In genomic region chr14:74492413-74493342, GRCh38 we compare ENCODE assay signal across 8 cellular contexts. TPM values are rescaled to one million over a fixed set of nuclear protein-coding genes. Genes with fewer than 3 reads are reported as not detected.
DNase-seq lines count a peak whose midpoint lies in the region; ATAC-seq and TF ChIP-seq lines count a peak whose summit lies in the region.

Gene NPC2, minus strand, starts transcription at chr14:74493305. Its CDS starts 31 bp downstream, at chr14:74493274.

- H3K4me3 Mint-ChIP-seq in activated naive CD8-positive, alpha-beta T cell, result no peak within 1 kb of the TSS

- H3K27me3 Mint-ChIP-seq in activated naive CD8-positive, alpha-beta T cell, result no peaks in the 10 kb centered on the region

- peaks cover 36% of the 10 kb centered on the region for H3K4me1 Mint-ChIP-seq in activated naive CD8-positive, alpha-beta T cell (ENCODE audit: low read depth)

- H3K36me3 ChIP-seq in hepatocyte (replicated peaks; ENCODE audit: insufficient read depth, low read depth), result no peaks in the 10 kb centered on the region

- H4K20me1 ChIP-seq in hepatocyte (ENCODE audit: insufficient read depth, poor library complexity, severe bottlenecking), result peaks cover 29% of the 10 kb centered on the region

- peak within 1 kb of the TSS; percentile 94 for H3K27ac Mint-ChIP-seq in activated naive CD8-positive, alpha-beta T cell

- 2% methylated on average over 32 of the region's 42 CpGs for WGBS in hepatocyte (ENCODE audit: low lambda C conversion rate, missing lambda C conversion rate)

- H3K9me3 Mint-ChIP-seq in activated naive CD8-positive, alpha-beta T cell (ENCODE audit: low read depth), result no peaks in the 10 kb centered on the region

- H3K9me2 ChIP-seq in hepatocyte (replicated peaks; ENCODE audit: insufficient read depth), result no peaks in the 10 kb centered on the region

- peak within 1 kb of the TSS; percentile 70 for H3K27ac ChIP-seq in 22Rv1
- H3K27ac ChIP-seq in hepatocyte, result peak within 1 kb of the TSS; percentile 96

- peaks cover 65% of the 10 kb centered on the region for H3K79me2 ChIP-seq in hepatocyte

- H3K36me3 Mint-ChIP-seq in activated naive CD8-positive, alpha-beta T cell, result no peaks in the 10 kb centered on the region

- DNase-seq in hepatocyte (ENCODE audit: low spot score) (no peak), skeletal muscle cell (ENCODE audit: low read depth) (no peak), GM10266 (ENCODE audit: extremely low spot score) (no peak), AG08396 (ENCODE audit: low spot score) (no peak)

- TF ChIP-seq CTCF in 22Rv1 (IDR thresholded peaks at IDR 0.05) (no peak; the same call in 1 of the 2 replicates), hepatocyte (IDR thresholded peaks at IDR 0.05; ENCODE audit: poor library complexity) (no peak), GM10266 (IDR thresholded peaks at IDR 0.05; ENCODE audit: control insufficient read depth, insufficient read depth, low read depth, missing control alignments) (no peak)

- H3K4me1 ChIP-seq in hepatocyte (ENCODE audit: insufficient read depth), result peaks cover 13% of the 10 kb centered on the region

- peak within 1 kb of the TSS; percentile 90 for H3K4me2 ChIP-seq in hepatocyte

- H3K27me3 ChIP-seq in hepatocyte, result no peaks in the 10 kb centered on the region

- peak within 1 kb of the TSS; percentile 90 for H2AFZ ChIP-seq in hepatocyte

- ATAC-seq in GM19023 (IDR thresholded peaks at IDR 0.05; ENCODE audit: unreplicated experiment) (peak; percentile 16), HG03442 (IDR thresholded peaks at IDR 0.05; ENCODE audit: unreplicated experiment) (peak; percentile 16)

- H3K9me3 ChIP-seq in hepatocyte (ENCODE audit: low read depth), result no peaks in the 10 kb centered on the region

- H3K4me3 ChIP-seq in hepatocyte (peak within 1 kb of the TSS; percentile 85), skeletal muscle cell (ENCODE audit: low read depth, low read length) (peak within 1 kb of the TSS; percentile 98)

RNA-seq across cellular contexts. Expression of gene NPC2, which starts in this region (rescaled TPM):
- 1,339 and 1,684 TPM in 2 replicates for total RNA-seq in hepatocyte
- polyA plus RNA-seq in hepatocyte, result 585 and 602 TPM in 2 replicates
